8 cellular contexts compared by ENCODE assay signal in the genomic region with DNA sequence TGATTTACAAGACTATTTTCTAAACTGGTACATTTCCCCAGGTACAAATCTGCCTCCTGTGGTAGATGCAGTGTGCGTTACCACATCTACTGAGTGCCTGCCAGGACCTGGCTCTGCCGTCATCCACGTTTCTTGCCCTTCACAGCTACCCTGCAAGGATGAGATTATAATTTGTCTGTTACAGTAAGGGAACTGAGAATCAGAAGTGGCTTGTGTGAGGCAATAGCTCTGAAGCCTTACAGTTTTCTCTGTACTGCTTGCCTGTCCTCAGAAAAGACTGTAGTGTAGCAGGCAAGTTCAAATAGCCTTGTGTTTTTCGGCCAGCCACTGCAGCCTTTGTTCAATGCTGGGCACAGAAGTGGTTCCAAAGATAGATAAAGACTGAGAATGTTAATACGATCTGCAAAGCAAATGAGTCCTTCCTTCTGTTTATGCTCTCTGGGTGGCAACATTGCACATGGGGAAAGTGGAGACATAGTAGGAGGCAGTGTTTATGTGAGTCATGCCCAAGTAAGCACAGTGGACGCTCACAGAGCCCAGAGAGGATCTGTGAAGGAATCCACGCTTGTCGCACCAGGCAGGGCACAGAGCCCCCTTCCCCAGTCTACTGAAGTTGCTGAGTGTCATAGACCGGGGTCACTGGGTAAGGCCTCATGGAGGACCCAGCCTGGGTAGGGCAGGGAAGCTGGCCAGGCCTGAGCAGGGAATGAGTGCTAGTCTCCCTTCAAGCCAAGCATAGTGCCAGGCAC. TPM values are rescaled to one million over a fixed set of nuclear protein-coding genes. Genes with fewer than 3 reads are reported as not detected.
A peak's percentile ranks its signal among the peaks of the same experiment; 100 is the strongest.
DNase-seq lines count a peak whose midpoint lies in the region; ATAC-seq, FAIRE-seq and TF ChIP-seq lines count a peak whose summit lies in the region.

No MANE protein-coding gene starts in this region.

- TF ChIP-seq POLR2A in A549 (IDR thresholded peaks at IDR 0.05; ENCODE audit: low read length) (no peak), NB4 (IDR thresholded peaks at IDR 0.05; ENCODE audit: extremely low read depth, insufficient read length) (no peak)

- H3K4me3 Mint-ChIP-seq in mesothelial cell of epicardium = no peak overlapping the region

- no peak; a peak in 1 of 5 replicates for TF ChIP-seq EP300 in A549 (IDR thresholded peaks at IDR 0.05)

- peak overlapping the region; percentile 72 to 90 for H3K27ac ChIP-seq in A549

- no peaks in the 10 kb centered on the region for H3K27me3 Mint-ChIP-seq in mesothelial cell of epicardium (ENCODE audit: low read depth)

- POLR2A ChIA-PET in A549 (lab: Yijun Ruan, JAX) = no interaction called here

- peak; percentile 84 to 89 for ATAC-seq in A549
- ATAC-seq in HG02798 (IDR thresholded peaks at IDR 0.05; ENCODE audit: poor library complexity, unreplicated experiment) = no peak

- H3K36me3 Mint-ChIP-seq in mesothelial cell of epicardium = no peaks in the 10 kb centered on the region

- peak overlapping the region; percentile 3 for H3K27ac Mint-ChIP-seq in mesothelial cell of epicardium

- H3K4me2 ChIP-seq in A549 = peak overlapping the region; percentile 50

- 40% methylated on average over 9 of the region's 9 CpGs for WGBS in A549 (ENCODE audit: missing lambda C conversion rate)

- H3K4me3 ChIP-seq in A549 = no peak overlapping the region
- H3K4me3 ChIP-seq in NB4 (ENCODE audit: low read depth, low read length) = no peak overlapping the region

- peak; percentile 48 to 57 for TF ChIP-seq RAD21 in A549 (conservative IDR thresholded peaks at IDR 0.05 in 1 of 2, IDR thresholded peaks at IDR 0.05 in 1 of 2)

- H3K4me1 ChIP-seq in A549 = peaks cover 50% of the 10 kb centered on the region

- no peaks in the 10 kb centered on the region for H3K9me3 Mint-ChIP-seq in mesothelial cell of epicardium

- peaks cover 42% of the 10 kb centered on the region for H3K4me1 Mint-ChIP-seq in mesothelial cell of epicardium

- CTCF ChIA-PET in A549 (lab: Yijun Ruan, JAX) = interaction anchor here (0.6 to 5.7 kb wide), 16 partner anchors 11 to 258 kb away, joined by 3 to 45 read pairs (median 3); no protein-coding TSS in a partner anchor

- DNase-seq in A549 (ENCODE audit: low read depth in 1 of 2, low spot score in 1 of 2) (peak; percentile 59 to 69), NB4 (ENCODE audit: low read depth) (peak; percentile 82), cerebellar cortex (ENCODE audit: low spot score) (peak; percentile 62), mesothelial cell of epicardium (ENCODE audit: low spot score in 2 of 2, unreplicated experiment in 2 of 2) (no peak), mucosa of gallbladder (ENCODE audit: low spot score) (no peak), NCI-H748 treated with DMSO at 0.1 percent for 48 hours (lab: John Stamatoyannopoulos, UW) (no peak), NCI-H2227 treated with DMSO at 0.1 percent for 48 hours (lab: John Stamatoyannopoulos, UW) (no peak)

- H3K9me3 ChIP-seq in A549 = no peaks in the 10 kb centered on the region

- peak; percentile 36; the same call in 2 of the 3 replicates for TF ChIP-seq CTCF in A549 (IDR thresholded peaks at IDR 0.05)
- TF ChIP-seq CTCF in NB4 (IDR thresholded peaks at IDR 0.05; ENCODE audit: low read depth, low read length) = no peak
- no peak for TF ChIP-seq CTCF in mesothelial cell of epicardium (IDR thresholded peaks at IDR 0.05; ENCODE audit: unreplicated experiment)

- no peak for FAIRE-seq in A549 (lab: Jason Lieb, UNC)

TF ChIP-seq in A549, 52 proteins besides CTCF, POLR2A, EP300 and RAD21 (continues in another document):
- TF ChIP-seq, protein P1, sequence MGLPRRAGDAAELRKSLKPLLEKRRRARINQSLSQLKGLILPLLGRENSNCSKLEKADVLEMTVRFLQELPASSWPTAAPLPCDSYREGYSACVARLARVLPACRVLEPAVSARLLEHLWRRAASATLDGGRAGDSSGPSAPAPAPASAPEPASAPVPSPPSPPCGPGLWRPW (IDR thresholded peaks at IDR 0.05) = no peak
- TF ChIP-seq, protein P2, sequence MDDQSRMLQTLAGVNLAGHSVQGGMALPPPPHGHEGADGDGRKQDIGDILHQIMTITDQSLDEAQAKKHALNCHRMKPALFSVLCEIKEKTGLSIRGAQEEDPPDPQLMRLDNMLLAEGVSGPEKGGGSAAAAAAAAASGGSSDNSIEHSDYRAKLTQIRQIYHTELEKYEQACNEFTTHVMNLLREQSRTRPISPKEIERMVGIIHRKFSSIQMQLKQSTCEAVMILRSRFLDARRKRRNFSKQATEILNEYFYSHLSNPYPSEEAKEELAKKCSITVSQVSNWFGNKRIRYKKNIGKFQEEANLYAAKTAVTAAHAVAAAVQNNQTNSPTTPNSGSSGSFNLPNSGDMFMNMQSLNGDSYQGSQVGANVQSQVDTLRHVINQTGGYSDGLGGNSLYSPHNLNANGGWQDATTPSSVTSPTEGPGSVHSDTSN (IDR thresholded peaks at IDR 0.05) = no peak
- TF ChIP-seq GATA3 (IDR thresholded peaks at IDR 0.05; ENCODE audit: borderline replicate concordance) (no peak), PHF8 (IDR thresholded peaks at IDR 0.05; ENCODE audit: borderline replicate concordance, low read depth) (no peak), HOXB5 (CRISPR knock-in tag; IDR thresholded peaks at IDR 0.05) (no peak), KDM1A (IDR thresholded peaks at IDR 0.05; ENCODE audit: low read depth) (no peak), RCOR1 (IDR thresholded peaks at IDR 0.05; ENCODE audit: low read depth, low read length) (no peak), HEYL (CRISPR knock-in tag; IDR thresholded peaks at IDR 0.05) (no peak), CHD4 (IDR thresholded peaks at IDR 0.05; ENCODE audit: borderline replicate concordance) (no peak), NR3C1 (IDR thresholded peaks at IDR 0.05) (no peak), ZC3H11A (IDR thresholded peaks at IDR 0.05) (no peak), MAZ (IDR thresholded peaks at IDR 0.05; ENCODE audit: borderline replicate concordance, low read depth, low read length) (no peak), MYC (IDR thresholded peaks at IDR 0.05; ENCODE audit: borderline replicate concordance, low read length) (no peak), RNF2 (IDR thresholded peaks at IDR 0.05; ENCODE audit: borderline replicate concordance, low read depth) (no peak), JUN (IDR thresholded peaks at IDR 0.05) (0 out of 5 replicates have a peak, but pooled peaks of 1 of the 2 experiments have one; percentile 35), CBX2 (IDR thresholded peaks at IDR 0.05; ENCODE audit: borderline replicate concordance, low read depth) (no peak), RFX5 (IDR thresholded peaks at IDR 0.05) (no peak), FOSL2 (IDR thresholded peaks at IDR 0.05) (no peak), FOSL2 (CRISPR knock-in tag; IDR thresholded peaks at IDR 0.05) (peak; percentile 74), TFCP2L1 (CRISPR knock-in tag; IDR thresholded peaks at IDR 0.05) (no peak), POLR2AphosphoS2 (conservative IDR thresholded peaks at IDR 0.05; ENCODE audit: low read length) (no peak), EHF (CRISPR knock-in tag; IDR thresholded peaks at IDR 0.05) (no peak), JUNB (IDR thresholded peaks at IDR 0.05) (peak; percentile 26; the same call in 1 of the 2 replicates), HOXA7 (CRISPR knock-in tag; IDR thresholded peaks at IDR 0.05) (no peak)
- TF ChIP-seq, protein P3, sequence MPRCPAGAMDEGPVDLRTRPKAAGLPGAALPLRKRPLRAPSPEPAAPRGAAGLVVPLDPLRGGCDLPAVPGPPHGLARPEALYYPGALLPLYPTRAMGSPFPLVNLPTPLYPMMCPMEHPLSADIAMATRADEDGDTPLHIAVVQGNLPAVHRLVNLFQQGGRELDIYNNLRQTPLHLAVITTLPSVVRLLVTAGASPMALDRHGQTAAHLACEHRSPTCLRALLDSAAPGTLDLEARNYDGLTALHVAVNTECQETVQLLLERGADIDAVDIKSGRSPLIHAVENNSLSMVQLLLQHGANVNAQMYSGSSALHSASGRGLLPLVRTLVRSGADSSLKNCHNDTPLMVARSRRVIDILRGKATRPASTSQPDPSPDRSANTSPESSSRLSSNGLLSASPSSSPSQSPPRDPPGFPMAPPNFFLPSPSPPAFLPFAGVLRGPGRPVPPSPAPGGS (IDR thresholded peaks at IDR 0.05) = no peak
- TF ChIP-seq, protein P4, sequence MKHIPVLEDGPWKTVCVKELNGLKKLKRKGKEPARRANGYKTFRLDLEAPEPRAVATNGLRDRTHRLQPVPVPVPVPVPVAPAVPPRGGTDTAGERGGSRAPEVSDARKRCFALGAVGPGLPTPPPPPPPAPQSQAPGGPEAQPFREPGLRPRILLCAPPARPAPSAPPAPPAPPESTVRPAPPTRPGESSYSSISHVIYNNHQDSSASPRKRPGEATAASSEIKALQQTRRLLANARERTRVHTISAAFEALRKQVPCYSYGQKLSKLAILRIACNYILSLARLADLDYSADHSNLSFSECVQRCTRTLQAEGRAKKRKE (CRISPR knock-in tag; IDR thresholded peaks at IDR 0.05; ENCODE audit: low read depth) = no peak
- TF ChIP-seq, protein P5, sequence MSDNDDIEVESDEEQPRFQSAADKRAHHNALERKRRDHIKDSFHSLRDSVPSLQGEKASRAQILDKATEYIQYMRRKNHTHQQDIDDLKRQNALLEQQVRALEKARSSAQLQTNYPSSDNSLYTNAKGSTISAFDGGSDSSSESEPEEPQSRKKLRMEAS (IDR thresholded peaks at IDR 0.05) = peak; percentile 63
- TF ChIP-seq, protein P6, sequence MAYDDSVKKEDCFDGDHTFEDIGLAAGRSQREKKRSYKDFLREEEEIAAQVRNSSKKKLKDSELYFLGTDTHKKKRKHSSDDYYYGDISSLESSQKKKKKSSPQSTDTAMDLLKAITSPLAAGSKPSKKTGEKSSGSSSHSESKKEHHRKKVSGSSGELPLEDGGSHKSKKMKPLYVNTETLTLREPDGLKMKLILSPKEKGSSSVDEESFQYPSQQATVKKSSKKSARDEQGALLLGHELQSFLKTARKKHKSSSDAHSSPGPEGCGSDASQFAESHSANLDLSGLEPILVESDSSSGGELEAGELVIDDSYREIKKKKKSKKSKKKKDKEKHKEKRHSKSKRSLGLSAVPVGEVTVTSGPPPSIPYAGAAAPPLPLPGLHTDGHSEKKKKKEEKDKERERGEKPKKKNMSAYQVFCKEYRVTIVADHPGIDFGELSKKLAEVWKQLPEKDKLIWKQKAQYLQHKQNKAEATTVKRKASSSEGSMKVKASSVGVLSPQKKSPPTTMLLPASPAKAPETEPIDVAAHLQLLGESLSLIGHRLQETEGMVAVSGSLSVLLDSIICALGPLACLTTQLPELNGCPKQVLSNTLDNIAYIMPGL (CRISPR knock-in tag; IDR thresholded peaks at IDR 0.05; ENCODE audit: borderline replicate concordance) = no peak

RNA-seq across cellular contexts. Expression of a gene that starts 49.1 kb away (rescaled TPM):
- polyA plus RNA-seq in A549 (2011; rRNA removed) (42.1 and 52.4 TPM in 2 replicates), A549 (2017; fragmentation: RNase III; extraction: RNeasy Plus Mini Kit Qiagen cat#74134 plus additional on column Dnase treatment) (39.8 to 43.6 TPM (median 43.5 TPM) in 3 replicates)
- polyA plus RNA-seq in A549 (2012; cell fraction: cytosol; rRNA removed) = 19.3 and 22.9 TPM in 2 replicates
- polyA plus RNA-seq in A549 (2012; cell fraction: nucleus; rRNA removed) = 25.5 and 31.9 TPM in 2 replicates
- polyA minus RNA-seq in A549 (2011; rRNA and poly(A)+ RNA removed) = 104 and 112 TPM in 2 replicates
- total RNA-seq in mesothelial cell of epicardium (8.9 to 15.4 TPM (median 15.0 TPM) in 3 replicates), mucosa of gallbladder (158 TPM)

Comparison
In these comparisons a context has a peak if more than half of its experiments do, and no peak if none do; other contexts are left out.
1. DNase-seq: peak in A549 (2 of 2), NB4 (single experiment) and cerebellar cortex (single experiment); none in mesothelial cell of epicardium (0 of 2), mucosa of gallbladder (single experiment), NCI-H748 treated with DMSO at 0.1 percent for 48 hours (single experiment) and NCI-H2227 treated with DMSO at 0.1 percent for 48 hours (single experiment).